ENCODE assay signal across 14 cellular contexts in the genomic region with DNA sequence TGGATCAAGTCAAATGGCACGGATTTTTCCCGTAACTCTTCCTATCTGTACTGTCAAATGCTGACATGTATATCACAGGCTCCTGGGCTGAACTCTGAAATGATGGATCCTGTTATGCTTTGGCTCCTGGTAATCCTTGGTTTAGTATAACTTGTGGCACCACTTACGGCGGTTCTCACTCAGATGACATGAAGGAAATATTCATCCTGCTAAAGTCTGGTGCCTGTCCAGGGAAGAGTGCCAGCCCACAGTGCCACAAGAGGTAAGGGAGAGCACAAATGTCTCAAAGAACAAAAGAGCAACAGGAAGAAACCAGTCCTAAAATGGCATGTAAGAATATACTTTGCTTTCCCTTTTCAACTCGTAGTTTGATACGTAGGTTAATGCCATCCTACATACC.
DNase-seq lines count a peak whose midpoint lies in the region; ATAC-seq and TF ChIP-seq lines count a peak whose summit lies in the region.
"Had no signal": no experiment of that assay in that cellular context is flagged by ENCODE, and none has a peak within 500 bp of the region (broad histone marks: within the 10 kb centered on the region; RNA-seq: fewer than 3 reads in every experiment).

No MANE protein-coding gene starts in this region.

- H3K9ac ChIP-seq in subcutaneous abdominal adipose tissue (ENCODE audit: low read length in 5 of 5) = no peak overlapping the region

- BruUV-seq in MCF 10A (replicated peaks; lab: Mats Ljungman, UMichigan) = no TSS peak

- H3K36me3 Mint-ChIP-seq in MCF 10A (ENCODE audit: insufficient read depth, unreplicated experiment) = peaks cover 5% of the 10 kb centered on the region

- H3K27ac ChIP-seq in breast epithelium (peak overlapping the region; percentile 67 to 73), subcutaneous abdominal adipose tissue (ENCODE audit: low read depth, low read length) (peak overlapping the region; percentile 69)

- H3K9me3 Mint-ChIP-seq in MCF 10A (ENCODE audit: unreplicated experiment) = no peaks in the 10 kb centered on the region

- H3K9me3 ChIP-seq in breast epithelium = no peaks in the 10 kb centered on the region
- no peaks in the 10 kb centered on the region for H3K9me3 ChIP-seq in subcutaneous abdominal adipose tissue (ENCODE audit: control insufficient read depth in 5 of 5, low read length in 5 of 5)

- H3K4me1 ChIP-seq in breast epithelium = no peaks in the 10 kb centered on the region
- H3K4me1 ChIP-seq in subcutaneous abdominal adipose tissue (ENCODE audit: control insufficient read depth in 5 of 5, insufficient read depth in 5 of 5, low read length in 5 of 5) = peaks cover 3 to 36% (median 21%) of the 10 kb centered on the region in 5 donors

- H3K4me3 Mint-ChIP-seq in MCF 10A (ENCODE audit: unreplicated experiment) = no peak overlapping the region
- H3K4me3 Mint-ChIP-seq: CD14-positive monocyte had no signal

- peak overlapping the region in 2 of 3 donors; percentile 0 to 2 for H3K4me3 ChIP-seq in breast epithelium
- no peak overlapping the region for H3K4me3 ChIP-seq in subcutaneous abdominal adipose tissue (ENCODE audit: low read depth in 1 of 5, low read length in 5 of 5)

- H3K36me3 ChIP-seq in breast epithelium = no peaks in the 10 kb centered on the region
- H3K36me3 ChIP-seq in subcutaneous abdominal adipose tissue (ENCODE audit: control insufficient read depth in 5 of 5, insufficient read depth in 5 of 5, low read length in 5 of 5) = no peaks in the 10 kb centered on the region

- no peak for TF ChIP-seq POLR2A in breast epithelium (IDR thresholded peaks at IDR 0.05)

- intact Hi-C loops in breast epithelium (cut with DNase I; ENCODE audit: low total_unique reads) = no loop called here
- intact Hi-C loops in MCF 10A (cut with micrococcal nuclease) = no loop called here
- intact Hi-C loops in left ventricle myocardium superior (cut with micrococcal nuclease) = no loop called here

- peak; percentile 67 for ATAC-seq in left ventricle myocardium superior
- ATAC-seq: Panc1 had no signal

- H3K27me3 Mint-ChIP-seq in MCF 10A (ENCODE audit: insufficient read depth, unreplicated experiment) = no peaks in the 10 kb centered on the region

- no peaks in the 10 kb centered on the region for H3K27me3 ChIP-seq in breast epithelium
- no peaks in the 10 kb centered on the region for H3K27me3 ChIP-seq in subcutaneous abdominal adipose tissue (ENCODE audit: control insufficient read depth in 5 of 5, insufficient read depth in 4 of 5, low read length in 5 of 5)

- POLR2A ChIA-PET in MCF 10A (lab: Yijun Ruan, JAX) = interaction anchor here (0.6 to 0.8 kb wide), 2 partner anchors 11 to 162 kb away, joined by 3 read pairs; no protein-coding TSS in a partner anchor

- peak in 1 of 2 donors; percentile 78 for DNase-seq in breast epithelium (ENCODE audit: low spot score in 2 of 2)
- no peak for DNase-seq in MCF 10A (ENCODE audit: unreplicated experiment)
- DNase-seq in NCI-H82 (lab: John Stamatoyannopoulos, UW) = peak; percentile 40
- DNase-seq in left ventricle myocardium superior = peak; percentile 41
- no peak for DNase-seq in DMS153 treated with DMSO at 0.1 percent for 48 hours (lab: John Stamatoyannopoulos, UW; ENCODE audit: unreplicated experiment)
- DNase-seq in Ammon's horn (ENCODE audit: low spot score) = no peak
- DNase-seq: DMS153, HCEC 1CT, NCI-H1436, NCI-H2029, NCI-H524 had no signal

- no peaks in the 10 kb centered on the region for H3K4me1 Mint-ChIP-seq in MCF 10A (ENCODE audit: insufficient read depth, unreplicated experiment)
- H3K4me1 Mint-ChIP-seq: CD14-positive monocyte had no signal

- CTCF ChIA-PET in MCF 10A (lab: Yijun Ruan, JAX) = interaction anchor here (0.6 kb wide), 1 partner anchor 199 kb away, joined by 3 read pairs; no protein-coding TSS in a partner anchor

- TF ChIP-seq CTCF in breast epithelium (IDR thresholded peaks at IDR 0.05) = no peak
- no peak for TF ChIP-seq CTCF in MCF 10A (IDR thresholded peaks at IDR 0.05; ENCODE audit: unreplicated experiment)

- H3K27ac Mint-ChIP-seq in MCF 10A (ENCODE audit: low read depth, unreplicated experiment) = no peak overlapping the region

Comparison
In these comparisons a context has a peak if more than half of its experiments do, and no peak if none do; other contexts are left out.
1. DNase-seq: peak in NCI-H82 (single experiment) and left ventricle myocardium superior (single experiment); none in MCF 10A (single experiment), DMS153 treated with DMSO at 0.1 percent for 48 hours (single experiment) and Ammon's horn (single experiment).
2. H3K4me3 ChIP-seq: peak in breast epithelium (2 of 3); none in subcutaneous abdominal adipose tissue (0 of 5).